ENCODE assay signal across 1 cellular context in genomic region chr1:10727703-10728348, GRCh38.
TF ChIP-seq lines count a peak whose summit lies in the region.

No MANE protein-coding gene starts in this region.

TF ChIP-seq in SK-N-SH treated with all-trans-retinoic acid at 6 μM for 48 hours, 23 proteins besides CTCF, POLR2A, EP300 and RAD21 (continued from another document):
- TF ChIP-seq POU6F1 (CRISPR knock-in tag; IDR thresholded peaks at IDR 0.05; ENCODE audit: borderline replicate concordance, low read depth): no peak
- no peak for TF ChIP-seq PPARA (CRISPR knock-in tag; IDR thresholded peaks at IDR 0.05; ENCODE audit: borderline replicate concordance)
- no peak for TF ChIP-seq BACH2 (CRISPR knock-in tag; IDR thresholded peaks at IDR 0.05; ENCODE audit: borderline replicate concordance)
